18 cellular contexts compared by ENCODE assay signal in the genomic region with DNA sequence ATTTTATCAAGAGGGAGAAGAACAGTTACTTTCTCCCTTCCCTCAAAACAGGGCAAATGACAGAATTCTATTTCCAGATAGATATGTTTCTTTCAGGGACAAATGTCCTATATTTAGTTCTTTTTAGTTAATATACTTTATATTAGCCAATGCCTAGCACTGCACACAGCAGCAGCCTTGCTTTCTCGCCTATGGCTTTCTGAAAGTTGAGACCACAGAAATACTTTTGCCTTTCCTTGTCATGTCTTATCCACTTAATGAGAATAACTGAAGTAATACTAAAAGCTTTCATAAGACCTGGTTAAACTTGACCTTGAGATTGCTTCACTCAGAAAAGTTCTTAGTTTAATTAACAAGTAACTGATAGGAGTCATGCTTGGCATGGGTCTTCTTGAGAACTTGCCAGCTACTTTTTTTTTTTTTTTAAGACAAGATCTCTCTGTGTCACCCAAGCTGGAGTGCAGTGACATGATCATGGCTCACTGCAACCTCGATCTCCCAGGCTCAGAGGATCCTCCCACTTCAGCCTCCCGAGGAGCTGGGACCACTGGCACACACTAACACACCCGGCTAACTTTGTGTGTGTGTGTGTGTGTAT.
DNase-seq lines count a peak whose midpoint lies in the region; ATAC-seq, FAIRE-seq and TF ChIP-seq lines count a peak whose summit lies in the region.
"Had no signal": no experiment of that assay in that cellular context is flagged by ENCODE, and none has a peak within 500 bp of the region (broad histone marks: within the 10 kb centered on the region; RNA-seq: fewer than 3 reads in every experiment).

No MANE protein-coding gene starts in this region.

- no peak overlapping the region for H3K9ac ChIP-seq in kidney (ENCODE audit: low read length in 2 of 2)

- no peaks in the 10 kb centered on the region for H3K36me3 ChIP-seq in kidney (ENCODE audit: control insufficient read depth in 1 of 2, insufficient read depth in 2 of 2, low read length in 2 of 2)
- H3K36me3 ChIP-seq: adrenal gland, tibial nerve had no signal

- H3K9me3 ChIP-seq in kidney (ENCODE audit: control insufficient read depth in 1 of 2, low read length in 2 of 2), result no peaks in the 10 kb centered on the region
- H3K9me3 ChIP-seq: adrenal gland, mucosa of descending colon, tibial nerve had no signal

- TF ChIP-seq CTCF in epithelial cell of esophagus (IDR thresholded peaks at IDR 0.05; ENCODE audit: insufficient read depth, low read depth, low read length, missing control alignments) (no peak), kidney (IDR thresholded peaks at IDR 0.05; ENCODE audit: borderline replicate concordance, extremely low read depth, insufficient read depth) (no peak)

- ATAC-seq in HG03565 (IDR thresholded peaks at IDR 0.05; ENCODE audit: unreplicated experiment) (no peak), GM21390 (IDR thresholded peaks at IDR 0.05; ENCODE audit: unreplicated experiment) (no peak)
- ATAC-seq: mucosa of descending colon had no signal

- H3K4me3 ChIP-seq in epithelial cell of esophagus (ENCODE audit: low read length) (no peak overlapping the region), kidney (ENCODE audit: low read length in 2 of 2) (no peak overlapping the region)
- H3K4me3 ChIP-seq: adrenal gland, dorsolateral prefrontal cortex, mucosa of descending colon, tibial nerve had no signal

- intact Hi-C loops in kidney (cut with DNase I), result no loop called here

- H3K27ac ChIP-seq in kidney (ENCODE audit: low read depth in 2 of 2, low read length in 2 of 2), result no peak overlapping the region
- H3K27ac ChIP-seq: adrenal gland, dorsolateral prefrontal cortex, tibial nerve had no signal

- peak; percentile 69 for DNase-seq in NCI-H82 (lab: John Stamatoyannopoulos, UW)
- DNase-seq in NCI-H82 treated with DMSO at 0.1 percent for 48 hours (lab: John Stamatoyannopoulos, UW; ENCODE audit: unreplicated experiment), result no peak
- DNase-seq in MV-4-11 (lab: John Stamatoyannopoulos, UW), result peak; percentile 16
- peak; percentile 47 for DNase-seq in epithelial cell of esophagus (ENCODE audit: low read depth)
- peak; percentile 97 for DNase-seq in renal cortical epithelial cell (ENCODE audit: low read depth)
- no peak for DNase-seq in kidney
- DNase-seq: ACHN; activated CD4-positive, CD25-positive, alpha-beta regulatory T cell treated with anti-CD3 and anti-CD28 coated beads, Interleukin-2, amount 50 U/mL, for 72 hours; activated T-cell treated with anti-CD3 and anti-CD28 coated beads, Interleukin-2, amount 50 U/mL, for 1 hour; dorsolateral prefrontal cortex; KG1; mucosa of descending colon; SW 1271 had no signal

- peaks cover 0 to 4% of the 10 kb centered on the region in 2 donors for H3K4me1 ChIP-seq in kidney (ENCODE audit: control insufficient read depth in 1 of 2, insufficient read depth in 1 of 2, low read depth in 1 of 2, low read length in 2 of 2)
- H3K4me1 ChIP-seq: adrenal gland, tibial nerve had no signal

- FAIRE-seq in kidney (lab: Jason Lieb, UNC), result no peak
- FAIRE-seq: keratinocyte had no signal

Comparison
In these comparisons a context has a peak if more than half of its experiments do, and no peak if none do; other contexts are left out.
1. DNase-seq: peak in NCI-H82 (single experiment), MV-4-11 (single experiment), epithelial cell of esophagus (single experiment) and renal cortical epithelial cell (single experiment); none in NCI-H82 treated with DMSO at 0.1 percent for 48 hours (single experiment) and kidney (single experiment).